ENCODE assay signal across 1 cellular context in the genomic region with DNA sequence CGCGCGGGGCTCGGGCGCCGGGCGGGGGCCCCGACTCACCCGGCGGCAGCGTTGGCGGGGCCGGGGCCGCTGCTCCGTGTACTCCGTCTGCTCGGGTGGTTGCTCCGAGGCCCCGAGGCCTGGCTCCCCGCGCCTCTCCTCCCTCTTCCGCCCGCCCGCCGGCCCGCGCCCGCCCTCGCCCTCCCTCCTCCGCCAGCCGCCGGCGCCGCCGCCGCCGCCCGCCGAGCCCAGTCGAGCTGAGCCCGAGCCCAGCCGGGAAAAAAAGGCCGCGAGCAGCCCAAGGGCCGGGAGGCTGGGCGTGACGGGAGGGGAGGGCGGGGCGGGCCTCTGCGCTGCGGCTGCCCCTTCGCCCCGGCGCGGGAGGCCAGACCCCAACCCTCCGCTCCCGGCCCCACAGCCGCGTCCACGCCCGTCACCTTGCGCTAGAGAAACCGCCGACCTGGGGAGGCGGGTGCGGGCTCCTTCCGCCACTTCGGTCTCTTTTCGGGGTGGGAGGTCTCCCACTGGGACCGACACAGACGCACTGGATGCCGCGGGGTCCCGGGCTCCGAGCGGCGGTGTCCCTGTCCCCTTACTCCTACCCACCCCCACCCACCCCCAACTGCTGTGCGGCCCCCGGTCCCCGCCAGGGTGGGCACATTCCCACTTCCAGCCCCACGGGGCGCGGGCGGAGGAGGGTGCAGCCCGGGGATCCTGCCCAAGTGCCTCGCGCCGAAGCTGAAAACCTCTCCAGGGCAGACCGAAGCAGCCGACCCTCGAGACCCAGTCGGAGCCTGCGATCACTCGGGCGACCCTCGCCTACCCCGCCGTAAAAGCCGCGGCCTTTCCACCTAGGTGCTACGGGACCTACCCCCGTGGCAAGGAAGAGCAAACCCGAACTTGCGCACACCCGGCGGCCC.
TF ChIP-seq lines count a peak whose summit lies in the region.

Gene CERS2 (minus strand): TSS at position 256 of the 899 bp plus-strand sequence. CDS start 5,745 bp downstream, outside the sequence.

TF ChIP-seq in IMR-90, 13 proteins besides CTCF, POLR2A, EP300 and RAD21:
- TF ChIP-seq MAZ (IDR thresholded peaks at IDR 0.05; ENCODE audit: borderline replicate concordance, low read depth, low read length) (peak; percentile 40; the same call in 1 of the 2 replicates), BHLHE40 (IDR thresholded peaks at IDR 0.05; ENCODE audit: low read depth, low read length) (no peak)
